ENCODE assay signal across 19 cellular contexts in genomic region chr10:80513106-80513505, GRCh38. TPM values are rescaled to one million over a fixed set of nuclear protein-coding genes. Genes with fewer than 3 reads are reported as not detected.
DNase-seq lines count a peak whose midpoint lies in the region; TF ChIP-seq lines count a peak whose summit lies in the region.
"Had no signal": no experiment of that assay in that cellular context is flagged by ENCODE, and none has a peak within 500 bp of the region (broad histone marks: within the 10 kb centered on the region; RNA-seq: fewer than 3 reads in every experiment).

No MANE protein-coding gene starts in this region.

- no peak for TF ChIP-seq CTCF in VCaP (conservative IDR thresholded peaks at IDR 0.05)
- TF ChIP-seq CTCF in spleen (IDR thresholded peaks at IDR 0.05 in 8 of 11, conservative IDR thresholded peaks at IDR 0.05 in 3 of 11), result no peak

- peak overlapping the region in 4 of 11 experiments; percentile 6 to 22 (median 12); a peak in 4 of 22 replicates for H3K9ac ChIP-seq in BLaER1 treated with 17β-estradiol and CSF1 and Interleukin-3, amounts not matched to agents 10 nM and 100 nM

- H3K4me2 ChIP-seq in BLaER1 treated with 17β-estradiol and CSF1 and Interleukin-3, amounts not matched to agents 10 nM and 100 nM, result peak overlapping the region; percentile 1 to 98 (median 91); a peak in 14 of 22 replicates

- H3K36me3 ChIP-seq in BLaER1 treated with 17β-estradiol and CSF1 and Interleukin-3, amounts not matched to agents 10 nM and 100 nM, result peaks cover 88 to 100% (median 99%) of the 10 kb centered on the region in 11 experiments
- H3K36me3 ChIP-seq in spleen, result peaks cover 4 to 100% (median 87%) of the 10 kb centered on the region in 6 donors

- WGBS in spleen, 5 donors, result 95 to 99% (median 99%) methylated on average over 6 of the region's 6 CpGs

- no peak for TF ChIP-seq POLR2A in spleen (IDR thresholded peaks at IDR 0.05)

- peaks cover 35 to 100% (median 96%) of the 10 kb centered on the region in 11 experiments for H4K20me1 ChIP-seq in BLaER1 treated with 17β-estradiol and CSF1 and Interleukin-3, amounts not matched to agents 10 nM and 100 nM

- DNase-seq in activated effector memory CD4-positive, alpha-beta T cell treated with anti-CD3 and anti-CD28 coated beads, Interleukin-2, amount 50 U/mL, for 16 hours, result peak; percentile 53
- DNase-seq in activated effector memory CD4-positive, alpha-beta T cell treated with Interleukin-2 at 50 U/mL for 16 hours, result no peak
- DNase-seq in spleen (peak; percentile 36), COLO668 (lab: John Stamatoyannopoulos, UW; ENCODE audit: unreplicated experiment) (no peak), NCI-H1092 treated with DMSO at 0.1 percent for 48 hours (lab: John Stamatoyannopoulos, UW) (no peak), hypothalamus (lab: John Stamatoyannopoulos, UW) (no peak)
- DNase-seq: Caco-2, H7, HFFc6, KBM-7, NCI-H187, NCI-H2107, NCI-H510A, NCI-H748 treated with DMSO at 0.1 percent for 48 hours, RPMI8226 had no signal

- peaks cover 99 to 100% (median 100%) of the 10 kb centered on the region in 10 experiments for H3K4me1 ChIP-seq in BLaER1 treated with 17β-estradiol and CSF1 and Interleukin-3, amounts not matched to agents 10 nM and 100 nM
- H3K4me1 ChIP-seq in spleen, result peaks cover 0 to 69% (median 44%) of the 10 kb centered on the region in 6 donors

- H3K4me3 ChIP-seq in BLaER1 treated with 17β-estradiol and CSF1 and Interleukin-3, amounts not matched to agents 10 nM and 100 nM, result no peak overlapping the region
- H3K4me3 ChIP-seq in spleen, result no peak overlapping the region

- no peaks in the 10 kb centered on the region for H3K27me3 ChIP-seq in BLaER1 treated with 17β-estradiol and CSF1 and Interleukin-3, amounts not matched to agents 10 nM and 100 nM
- no peaks in the 10 kb centered on the region for H3K27me3 ChIP-seq in spleen (replicated peaks in 1 of 7)

- H3K27ac ChIP-seq in BLaER1 treated with 17β-estradiol and CSF1 and Interleukin-3, amounts not matched to agents 10 nM and 100 nM, result no peak overlapping the region
- H3K27ac ChIP-seq in VCaP (0 out of 2 replicates have a peak overlapping the region, but pooled peaks have one; percentile 16), spleen (no peak overlapping the region)

- intact Hi-C loops in spleen (cut with DNase I; ENCODE audit: low total_unique reads), result no loop called here

- no peaks in the 10 kb centered on the region for H3K9me3 ChIP-seq in BLaER1 treated with 17β-estradiol and CSF1 and Interleukin-3, amounts not matched to agents 10 nM and 100 nM (replicated peaks in 1 of 11)
- no peaks in the 10 kb centered on the region for H3K9me3 ChIP-seq in spleen
- H3K9me3 ChIP-seq: Caco-2 had no signal

RNA-seq across cellular contexts. Expression of gene SH2D4B, which starts 24.6 kb away (rescaled TPM):
- under 1 TPM in 5 of 7 donors, not detected in 2; 0.11 to 0.46 (median 0.21) TPM for total RNA-seq in spleen
- polyA plus RNA-seq in spleen, result under 1 TPM; 0.08 to 0.11 (median 0.10) TPM
- total RNA-seq: H7, HepG2, HFFc6 had no signal
- polyA plus RNA-seq: BJ, HepG2 had no signal

RNA-seq across cellular contexts. Expression of gene TSPAN14, which starts 59.0 kb away (rescaled TPM):
- total RNA-seq in spleen, result 100 to 1,000 TPM in 6 of 7 donors, 10 to 100 TPM in 1; 81.3 to 172 (median 129) TPM
- polyA plus RNA-seq in spleen, result 10 to 100 TPM; 13.3 to 32.5 (median 24.6) TPM

Comparison
In these comparisons a context has a peak if more than half of its experiments do, and no peak if none do; other contexts are left out.
1. DNase-seq: peak in activated effector memory CD4-positive, alpha-beta T cell treated with anti-CD3 and anti-CD28 coated beads, Interleukin-2, amount 50 U/mL, for 16 hours (single experiment) and spleen (single experiment); none in activated effector memory CD4-positive, alpha-beta T cell treated with Interleukin-2 at 50 U/mL for 16 hours (single experiment), COLO668 (single experiment), NCI-H1092 treated with DMSO at 0.1 percent for 48 hours (single experiment) and hypothalamus (0 of 51).